In genomic region chr7:117698018-117698417, GRCh38 we compare ENCODE assay signal across 2 cellular contexts.
TF ChIP-seq lines count a peak whose summit lies in the region.

No MANE protein-coding gene starts in this region.

TF ChIP-seq in liver, 16 proteins besides CTCF, POLR2A, EP300 and RAD21 (continued from another document):
- TF ChIP-seq FOXA2 (IDR thresholded peaks at IDR 0.05) (peak; percentile 10), YY1 (IDR thresholded peaks at IDR 0.05) (peak; percentile 32), MAX (IDR thresholded peaks at IDR 0.05) (peak; percentile 21), RXRA (IDR thresholded peaks at IDR 0.05) (peak in 1 of 2 donors; percentile 21)

TF ChIP-seq in HepG2, 621 proteins besides CTCF, POLR2A, EP300 and RAD21 (continued from another document):
- no peak for TF ChIP-seq GMEB1 (CRISPR knock-in tag; IDR thresholded peaks at IDR 0.05; ENCODE audit: borderline replicate concordance)
- no peak for TF ChIP-seq KDM3A (CRISPR knock-in tag; IDR thresholded peaks at IDR 0.05; ENCODE audit: low read depth)
- TF ChIP-seq HNRNPUL1 (IDR thresholded peaks at IDR 0.05; ENCODE audit: low read depth, low read length): no peak
- TF ChIP-seq ZFP82 (CRISPR knock-in tag; IDR thresholded peaks at IDR 0.05; ENCODE audit: borderline replicate concordance): no peak
- no peak for TF ChIP-seq ZNF772 (CRISPR knock-in tag; IDR thresholded peaks at IDR 0.05)
- no peak for TF ChIP-seq TRIM24 (CRISPR knock-in tag; IDR thresholded peaks at IDR 0.05)
- no peak for TF ChIP-seq TBP (CRISPR knock-in tag; IDR thresholded peaks at IDR 0.05)
- TF ChIP-seq JUNB (CRISPR knock-in tag; IDR thresholded peaks at IDR 0.05; ENCODE audit: borderline replicate concordance): no peak
- TF ChIP-seq ZNF468 (CRISPR knock-in tag; IDR thresholded peaks at IDR 0.05): no peak
- no peak for TF ChIP-seq ZNF224 (CRISPR knock-in tag; IDR thresholded peaks at IDR 0.05)
- no peak for TF ChIP-seq SETDB1 (CRISPR knock-in tag; IDR thresholded peaks at IDR 0.05; ENCODE audit: borderline replicate concordance)
- TF ChIP-seq ZC3H4 (CRISPR knock-in tag; IDR thresholded peaks at IDR 0.05; ENCODE audit: borderline replicate concordance): no peak
